1 cellular context compared by ENCODE assay signal in the genomic region with DNA sequence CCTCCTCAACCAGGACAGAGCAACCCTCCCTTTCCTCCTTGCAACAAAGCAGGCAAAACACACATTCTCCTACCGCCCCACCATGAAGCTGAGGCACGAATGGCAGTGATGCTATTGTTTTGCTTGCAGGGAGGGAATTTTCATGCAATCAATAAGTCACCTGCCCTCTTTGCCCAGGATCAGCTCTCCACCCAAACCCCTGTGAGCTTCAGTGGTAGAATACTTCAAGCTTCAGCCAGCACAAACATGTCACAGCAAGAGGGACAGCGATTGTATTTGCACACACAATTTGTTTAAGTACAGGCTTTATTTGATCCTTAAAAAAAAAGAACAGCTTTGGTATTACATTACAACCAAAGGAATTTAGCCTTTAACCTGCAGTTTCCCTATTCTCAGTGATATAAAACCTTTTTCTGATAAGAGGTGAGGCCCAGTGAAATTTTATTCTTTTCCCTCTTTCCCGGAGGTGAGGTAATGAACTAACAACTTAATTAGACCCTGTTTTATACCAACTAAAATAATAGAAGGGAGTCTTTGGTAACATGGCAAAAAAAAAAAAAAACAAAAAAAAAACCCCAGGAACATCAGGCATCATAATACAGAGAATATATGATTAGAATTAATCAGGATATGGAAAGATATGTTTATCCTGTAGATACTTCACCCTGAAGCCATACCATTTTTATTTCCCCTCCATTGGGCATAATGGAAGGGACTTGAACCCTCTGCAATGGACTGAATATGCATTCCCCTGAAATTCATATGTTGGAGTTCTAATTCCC.
TF ChIP-seq lines count a peak whose summit lies in the region.

No MANE protein-coding gene starts in this region.

TF ChIP-seq in HepG2, 621 proteins besides CTCF, POLR2A, EP300 and RAD21 (continued from another document):
- TF ChIP-seq ZNF746 (CRISPR knock-in tag; IDR thresholded peaks at IDR 0.05) (peak; percentile 58; the same call in 1 of the 2 replicates), LCORL (IDR thresholded peaks at IDR 0.05) (no peak), LCORL (CRISPR knock-in tag; IDR thresholded peaks at IDR 0.05) (peak; percentile 44; the same call in 1 of the 2 replicates), ZNF709 (CRISPR knock-in tag; IDR thresholded peaks at IDR 0.05) (0 out of 2 replicates have a peak, but pooled peaks have one; percentile 23), ZNF383 (CRISPR knock-in tag; IDR thresholded peaks at IDR 0.05; ENCODE audit: borderline replicate concordance) (0 out of 2 replicates have a peak, but pooled peaks have one; percentile 70), RNF2 (conservative IDR thresholded peaks at IDR 0.05; ENCODE audit: low read depth) (no peak), PAF1 (CRISPR knock-in tag; IDR thresholded peaks at IDR 0.05) (no peak), ZNF230 (CRISPR knock-in tag; IDR thresholded peaks at IDR 0.05) (peak; percentile 44; the same call in 1 of the 2 replicates), ZNF644 (CRISPR knock-in tag; IDR thresholded peaks at IDR 0.05; ENCODE audit: low read depth) (peak; percentile 63; the same call in 1 of the 2 replicates), ATF7 (IDR thresholded peaks at IDR 0.05) (no peak), ATF7 (CRISPR knock-in tag; IDR thresholded peaks at IDR 0.05) (peak; percentile 20; the same call in 1 of the 2 replicates), TAF1 (CRISPR knock-in tag; IDR thresholded peaks at IDR 0.05) (peak; percentile 17; the same call in 1 of the 2 replicates)
- TF ChIP-seq, protein P1, sequence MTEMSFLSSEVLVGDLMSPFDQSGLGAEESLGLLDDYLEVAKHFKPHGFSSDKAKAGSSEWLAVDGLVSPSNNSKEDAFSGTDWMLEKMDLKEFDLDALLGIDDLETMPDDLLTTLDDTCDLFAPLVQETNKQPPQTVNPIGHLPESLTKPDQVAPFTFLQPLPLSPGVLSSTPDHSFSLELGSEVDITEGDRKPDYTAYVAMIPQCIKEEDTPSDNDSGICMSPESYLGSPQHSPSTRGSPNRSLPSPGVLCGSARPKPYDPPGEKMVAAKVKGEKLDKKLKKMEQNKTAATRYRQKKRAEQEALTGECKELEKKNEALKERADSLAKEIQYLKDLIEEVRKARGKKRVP (CRISPR knock-in tag; IDR thresholded peaks at IDR 0.05), result peak in 1 of 2 experiments; percentile 67; a peak in 1 of 4 replicates
- TF ChIP-seq, protein P2, sequence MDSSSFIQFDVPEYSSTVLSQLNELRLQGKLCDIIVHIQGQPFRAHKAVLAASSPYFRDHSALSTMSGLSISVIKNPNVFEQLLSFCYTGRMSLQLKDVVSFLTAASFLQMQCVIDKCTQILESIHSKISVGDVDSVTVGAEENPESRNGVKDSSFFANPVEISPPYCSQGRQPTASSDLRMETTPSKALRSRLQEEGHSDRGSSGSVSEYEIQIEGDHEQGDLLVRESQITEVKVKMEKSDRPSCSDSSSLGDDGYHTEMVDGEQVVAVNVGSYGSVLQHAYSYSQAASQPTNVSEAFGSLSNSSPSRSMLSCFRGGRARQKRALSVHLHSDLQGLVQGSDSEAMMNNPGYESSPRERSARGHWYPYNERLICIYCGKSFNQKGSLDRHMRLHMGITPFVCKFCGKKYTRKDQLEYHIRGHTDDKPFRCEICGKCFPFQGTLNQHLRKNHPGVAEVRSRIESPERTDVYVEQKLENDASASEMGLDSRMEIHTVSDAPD (CRISPR knock-in tag; IDR thresholded peaks at IDR 0.05), result peak; percentile 85
- TF ChIP-seq, protein P3, sequence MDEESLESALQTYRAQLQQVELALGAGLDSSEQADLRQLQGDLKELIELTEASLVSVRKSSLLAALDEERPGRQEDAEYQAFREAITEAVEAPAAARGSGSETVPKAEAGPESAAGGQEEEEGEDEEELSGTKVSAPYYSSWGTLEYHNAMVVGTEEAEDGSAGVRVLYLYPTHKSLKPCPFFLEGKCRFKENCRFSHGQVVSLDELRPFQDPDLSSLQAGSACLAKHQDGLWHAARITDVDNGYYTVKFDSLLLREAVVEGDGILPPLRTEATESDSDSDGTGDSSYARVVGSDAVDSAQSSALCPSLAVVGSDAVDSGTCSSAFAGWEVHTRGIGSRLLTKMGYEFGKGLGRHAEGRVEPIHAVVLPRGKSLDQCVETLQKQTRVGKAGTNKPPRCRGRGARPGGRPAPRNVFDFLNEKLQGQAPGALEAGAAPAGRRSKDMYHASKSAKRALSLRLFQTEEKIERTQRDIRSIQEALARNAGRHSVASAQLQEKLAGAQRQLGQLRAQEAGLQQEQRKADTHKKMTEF (CRISPR knock-in tag; IDR thresholded peaks at IDR 0.05), result peak; percentile 71
- TF ChIP-seq, protein P4, sequence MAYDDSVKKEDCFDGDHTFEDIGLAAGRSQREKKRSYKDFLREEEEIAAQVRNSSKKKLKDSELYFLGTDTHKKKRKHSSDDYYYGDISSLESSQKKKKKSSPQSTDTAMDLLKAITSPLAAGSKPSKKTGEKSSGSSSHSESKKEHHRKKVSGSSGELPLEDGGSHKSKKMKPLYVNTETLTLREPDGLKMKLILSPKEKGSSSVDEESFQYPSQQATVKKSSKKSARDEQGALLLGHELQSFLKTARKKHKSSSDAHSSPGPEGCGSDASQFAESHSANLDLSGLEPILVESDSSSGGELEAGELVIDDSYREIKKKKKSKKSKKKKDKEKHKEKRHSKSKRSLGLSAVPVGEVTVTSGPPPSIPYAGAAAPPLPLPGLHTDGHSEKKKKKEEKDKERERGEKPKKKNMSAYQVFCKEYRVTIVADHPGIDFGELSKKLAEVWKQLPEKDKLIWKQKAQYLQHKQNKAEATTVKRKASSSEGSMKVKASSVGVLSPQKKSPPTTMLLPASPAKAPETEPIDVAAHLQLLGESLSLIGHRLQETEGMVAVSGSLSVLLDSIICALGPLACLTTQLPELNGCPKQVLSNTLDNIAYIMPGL (CRISPR knock-in tag; IDR thresholded peaks at IDR 0.05; ENCODE audit: borderline replicate concordance in 1 of 2, low read depth in 1 of 2), result peak in 1 of 2 experiments; percentile 60; a peak in 1 of 4 replicates
TF ChIP-seq in HepG2: peak in this region for 121.
